In genomic region chr17:75848523-75849303, GRCh38 we compare ENCODE assay signal across 8 cellular contexts. TPM values are rescaled to one million over a fixed set of nuclear protein-coding genes. Genes with fewer than 3 reads are reported as not detected.
DNase-seq lines count a peak whose midpoint lies in the region; ATAC-seq and TF ChIP-seq lines count a peak whose summit lies in the region.

No MANE protein-coding gene starts in this region.

- peak; percentile 72 for TF ChIP-seq CTCF in WI38 (IDR thresholded peaks at IDR 0.05; ENCODE audit: low read depth, low read length)
- peak; percentile 71 for TF ChIP-seq CTCF in cardiac fibroblast (IDR thresholded peaks at IDR 0.05; ENCODE audit: low read depth, low read length)
- peak; percentile 50 for TF ChIP-seq CTCF in liver (IDR thresholded peaks at IDR 0.05; ENCODE audit: low read depth, low read length, missing input control)

- 53% methylated on average over 16 of the region's 16 CpGs for WGBS in liver

- no peaks in the 10 kb centered on the region for H3K9me3 ChIP-seq in liver (ENCODE audit: control insufficient read depth in 4 of 4, low read length in 3 of 4)

- peak overlapping the region; percentile 12 to 45 for H3K27ac ChIP-seq in liver (ENCODE audit: low read depth in 1 of 2, low read length in 2 of 2)

- ATAC-seq in HG02852 (IDR thresholded peaks at IDR 0.05; ENCODE audit: unreplicated experiment) (no peak), HG03025 (IDR thresholded peaks at IDR 0.05; ENCODE audit: low FRiP score, unreplicated experiment) (no peak)

- H3K27me3 ChIP-seq in liver (ENCODE audit: control insufficient read depth in 4 of 4, insufficient read depth in 4 of 4, low read length in 3 of 4) = no peaks in the 10 kb centered on the region

- peaks cover 2 to 48% (median 32%) of the 10 kb centered on the region in 4 donors for H3K4me1 ChIP-seq in liver (ENCODE audit: control insufficient read depth in 4 of 4, insufficient read depth in 4 of 4, low read length in 3 of 4)

- H3K9ac ChIP-seq in liver (ENCODE audit: low read depth in 1 of 2, low read length in 2 of 2) = no peak overlapping the region

- no peak overlapping the region for H3K4me3 ChIP-seq in WI38 (ENCODE audit: low read depth, low read length)
- H3K4me3 ChIP-seq in cardiac fibroblast (replicated peaks in 1 of 2; ENCODE audit: low read depth in 2 of 2, low read length in 2 of 2) = no peak overlapping the region
- H3K4me3 ChIP-seq in liver (ENCODE audit: low read depth in 1 of 3, low read length in 3 of 3) = no peak overlapping the region

- H3K36me3 ChIP-seq in liver (ENCODE audit: control insufficient read depth in 4 of 4, insufficient read depth in 3 of 4, low read depth in 1 of 4, low read length in 3 of 4) = peaks cover 25 to 46% (median 39%) of the 10 kb centered on the region in 4 donors

- peak; percentile 31 to 64 for TF ChIP-seq RAD21 in liver (IDR thresholded peaks at IDR 0.05)

- DNase-seq in EL = peak; percentile 39
- peak; percentile 55 for DNase-seq in NCI-H1105 (lab: John Stamatoyannopoulos, UW)
- peak; percentile 65 to 85 for DNase-seq in cardiac fibroblast (ENCODE audit: low read depth in 2 of 2)
- peak; percentile 76 for DNase-seq in stimulated activated CD8-positive, alpha-beta memory T cell treated with anti-CD3 and anti-CD28 coated beads, Interleukin-12 subunit alpha, Interleukin-12 subunit beta, amount 100 ng/mL, for 1 hour (ENCODE audit: low read depth)

TF ChIP-seq in liver, 16 proteins besides CTCF, POLR2A, EP300 and RAD21:
- TF ChIP-seq NR2F2 (IDR thresholded peaks at IDR 0.05) (peak; percentile 85), HNF4A (conservative IDR thresholded peaks at IDR 0.05) (no peak), MAX (IDR thresholded peaks at IDR 0.05) (no peak), RXRA (IDR thresholded peaks at IDR 0.05) (no peak), GABPA (IDR thresholded peaks at IDR 0.05 in 1 of 2, conservative IDR thresholded peaks at IDR 0.05 in 1 of 2) (no peak), SP1 (IDR thresholded peaks at IDR 0.05) (peak; percentile 47), HNF4G (IDR thresholded peaks at IDR 0.05) (no peak), EGR1 (IDR thresholded peaks at IDR 0.05; ENCODE audit: low read depth in 2 of 2) (no peak), JUND (IDR thresholded peaks at IDR 0.05) (no peak), FOXA2 (IDR thresholded peaks at IDR 0.05) (no peak), TAF1 (conservative IDR thresholded peaks at IDR 0.05) (no peak), FOXA1 (IDR thresholded peaks at IDR 0.05) (no peak), YY1 (IDR thresholded peaks at IDR 0.05) (peak; percentile 46), ATF3 (IDR thresholded peaks at IDR 0.05) (no peak)
- TF ChIP-seq, protein P1, sequence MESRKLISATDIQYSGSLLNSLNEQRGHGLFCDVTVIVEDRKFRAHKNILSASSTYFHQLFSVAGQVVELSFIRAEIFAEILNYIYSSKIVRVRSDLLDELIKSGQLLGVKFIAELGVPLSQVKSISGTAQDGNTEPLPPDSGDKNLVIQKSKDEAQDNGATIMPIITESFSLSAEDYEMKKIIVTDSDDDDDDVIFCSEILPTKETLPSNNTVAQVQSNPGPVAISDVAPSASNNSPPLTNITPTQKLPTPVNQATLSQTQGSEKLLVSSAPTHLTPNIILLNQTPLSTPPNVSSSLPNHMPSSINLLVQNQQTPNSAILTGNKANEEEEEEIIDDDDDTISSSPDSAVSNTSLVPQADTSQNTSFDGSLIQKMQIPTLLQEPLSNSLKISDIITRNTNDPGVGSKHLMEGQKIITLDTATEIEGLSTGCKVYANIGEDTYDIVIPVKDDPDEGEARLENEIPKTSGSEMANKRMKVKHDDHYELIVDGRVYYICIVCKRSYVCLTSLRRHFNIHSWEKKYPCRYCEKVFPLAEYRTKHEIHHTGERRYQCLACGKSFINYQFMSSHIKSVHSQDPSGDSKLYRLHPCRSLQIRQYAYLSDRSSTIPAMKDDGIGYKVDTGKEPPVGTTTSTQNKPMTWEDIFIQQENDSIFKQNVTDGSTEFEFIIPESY (IDR thresholded peaks at IDR 0.05) = no peak
- TF ChIP-seq, protein P2, sequence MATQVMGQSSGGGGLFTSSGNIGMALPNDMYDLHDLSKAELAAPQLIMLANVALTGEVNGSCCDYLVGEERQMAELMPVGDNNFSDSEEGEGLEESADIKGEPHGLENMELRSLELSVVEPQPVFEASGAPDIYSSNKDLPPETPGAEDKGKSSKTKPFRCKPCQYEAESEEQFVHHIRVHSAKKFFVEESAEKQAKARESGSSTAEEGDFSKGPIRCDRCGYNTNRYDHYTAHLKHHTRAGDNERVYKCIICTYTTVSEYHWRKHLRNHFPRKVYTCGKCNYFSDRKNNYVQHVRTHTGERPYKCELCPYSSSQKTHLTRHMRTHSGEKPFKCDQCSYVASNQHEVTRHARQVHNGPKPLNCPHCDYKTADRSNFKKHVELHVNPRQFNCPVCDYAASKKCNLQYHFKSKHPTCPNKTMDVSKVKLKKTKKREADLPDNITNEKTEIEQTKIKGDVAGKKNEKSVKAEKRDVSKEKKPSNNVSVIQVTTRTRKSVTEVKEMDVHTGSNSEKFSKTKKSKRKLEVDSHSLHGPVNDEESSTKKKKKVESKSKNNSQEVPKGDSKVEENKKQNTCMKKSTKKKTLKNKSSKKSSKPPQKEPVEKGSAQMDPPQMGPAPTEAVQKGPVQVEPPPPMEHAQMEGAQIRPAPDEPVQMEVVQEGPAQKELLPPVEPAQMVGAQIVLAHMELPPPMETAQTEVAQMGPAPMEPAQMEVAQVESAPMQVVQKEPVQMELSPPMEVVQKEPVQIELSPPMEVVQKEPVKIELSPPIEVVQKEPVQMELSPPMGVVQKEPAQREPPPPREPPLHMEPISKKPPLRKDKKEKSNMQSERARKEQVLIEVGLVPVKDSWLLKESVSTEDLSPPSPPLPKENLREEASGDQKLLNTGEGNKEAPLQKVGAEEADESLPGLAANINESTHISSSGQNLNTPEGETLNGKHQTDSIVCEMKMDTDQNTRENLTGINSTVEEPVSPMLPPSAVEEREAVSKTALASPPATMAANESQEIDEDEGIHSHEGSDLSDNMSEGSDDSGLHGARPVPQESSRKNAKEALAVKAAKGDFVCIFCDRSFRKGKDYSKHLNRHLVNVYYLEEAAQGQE (IDR thresholded peaks at IDR 0.05) = no peak

RNA-seq across cellular contexts. Expression of gene UNC13D, which starts 4.5 kb away (rescaled TPM):
- total RNA-seq in liver = 10 to 100 TPM; 10.3 to 22.9 TPM
- 1 to 10 TPM; 2.1 to 4.9 TPM for polyA plus RNA-seq in liver

RNA-seq across cellular contexts. Expression of gene WBP2, which starts 6.4 kb away (rescaled TPM):
- 10 to 100 TPM; 29.0 to 32.5 TPM for total RNA-seq in liver
- 10 to 100 TPM; 70.7 to 99.4 TPM for polyA plus RNA-seq in liver

RNA-seq across cellular contexts. Expression of gene TRIM47, which starts 29.7 kb away (rescaled TPM):
- 10 to 100 TPM in 1 of 2 donors, 1 to 10 TPM in 1; 6.9 to 15.4 TPM for total RNA-seq in liver
- 10 to 100 TPM; 12.2 to 18.5 TPM for polyA plus RNA-seq in liver

RNA-seq across cellular contexts. Expression of gene TRIM65, which starts 48.0 kb away (rescaled TPM):
- total RNA-seq in liver = 1 to 10 TPM; 7.7 to 8.6 TPM
- polyA plus RNA-seq in liver = 1 to 10 TPM; 1.5 to 5.3 TPM

RNA-seq across cellular contexts. Expression of gene MRPL38, which starts 56.0 kb away (rescaled TPM):
- total RNA-seq in liver = 10 to 100 TPM; 23.0 to 43.9 TPM
- polyA plus RNA-seq in liver = 10 to 100 TPM; 57.1 to 63.9 TPM
